ENCODE assay signal across 1 cellular context in the genomic region with DNA sequence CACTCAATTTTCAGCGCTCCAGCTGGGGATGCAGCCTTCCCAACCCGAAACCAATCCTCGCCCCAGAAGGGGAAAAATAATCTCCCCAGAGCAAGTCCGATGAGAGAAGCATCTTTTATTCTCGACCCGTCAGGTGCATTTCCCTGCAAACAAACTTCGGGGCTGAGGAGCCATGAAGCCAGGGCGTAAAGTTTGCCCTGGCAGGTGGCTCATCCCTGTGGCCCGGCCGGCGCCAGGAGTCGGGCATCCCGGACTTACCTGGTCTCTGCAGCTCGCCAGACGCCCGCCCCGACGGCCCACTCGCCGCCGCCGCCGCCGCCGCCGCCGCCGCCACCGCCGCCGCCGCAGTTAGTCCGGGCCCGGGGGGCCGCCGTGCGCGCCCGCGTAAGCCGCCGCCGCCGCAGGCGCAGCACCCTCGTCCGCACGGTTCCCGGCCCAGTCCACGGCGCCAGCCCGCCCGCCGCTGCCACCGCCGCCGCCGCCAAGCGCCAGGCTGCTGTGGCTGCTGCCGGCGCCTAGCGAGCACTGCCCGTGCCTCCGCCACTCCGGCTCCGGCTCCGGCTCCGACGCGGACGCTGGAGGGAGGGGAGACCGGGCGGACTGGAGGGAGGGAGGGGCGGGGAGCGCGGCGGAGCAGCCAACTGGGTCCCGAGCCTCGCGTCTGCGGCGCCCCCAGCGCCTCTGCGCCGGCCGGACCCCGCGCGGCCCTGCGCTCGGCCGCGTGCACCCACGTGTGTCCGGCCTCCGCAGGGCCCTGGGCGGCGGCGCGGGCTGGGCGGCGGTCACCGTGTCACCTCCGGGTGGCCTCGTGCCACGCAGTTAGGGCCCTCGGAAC.
TF ChIP-seq lines count a peak whose summit lies in the region.

A gene (minus strand): TSS at position 527 of the 835 bp plus-strand sequence. CDS start 93,547 bp downstream, outside the sequence.

TF ChIP-seq in HEK293, 187 proteins besides CTCF, POLR2A, EP300 and RAD21 (continued from another document):
- TF ChIP-seq, protein P1, sequence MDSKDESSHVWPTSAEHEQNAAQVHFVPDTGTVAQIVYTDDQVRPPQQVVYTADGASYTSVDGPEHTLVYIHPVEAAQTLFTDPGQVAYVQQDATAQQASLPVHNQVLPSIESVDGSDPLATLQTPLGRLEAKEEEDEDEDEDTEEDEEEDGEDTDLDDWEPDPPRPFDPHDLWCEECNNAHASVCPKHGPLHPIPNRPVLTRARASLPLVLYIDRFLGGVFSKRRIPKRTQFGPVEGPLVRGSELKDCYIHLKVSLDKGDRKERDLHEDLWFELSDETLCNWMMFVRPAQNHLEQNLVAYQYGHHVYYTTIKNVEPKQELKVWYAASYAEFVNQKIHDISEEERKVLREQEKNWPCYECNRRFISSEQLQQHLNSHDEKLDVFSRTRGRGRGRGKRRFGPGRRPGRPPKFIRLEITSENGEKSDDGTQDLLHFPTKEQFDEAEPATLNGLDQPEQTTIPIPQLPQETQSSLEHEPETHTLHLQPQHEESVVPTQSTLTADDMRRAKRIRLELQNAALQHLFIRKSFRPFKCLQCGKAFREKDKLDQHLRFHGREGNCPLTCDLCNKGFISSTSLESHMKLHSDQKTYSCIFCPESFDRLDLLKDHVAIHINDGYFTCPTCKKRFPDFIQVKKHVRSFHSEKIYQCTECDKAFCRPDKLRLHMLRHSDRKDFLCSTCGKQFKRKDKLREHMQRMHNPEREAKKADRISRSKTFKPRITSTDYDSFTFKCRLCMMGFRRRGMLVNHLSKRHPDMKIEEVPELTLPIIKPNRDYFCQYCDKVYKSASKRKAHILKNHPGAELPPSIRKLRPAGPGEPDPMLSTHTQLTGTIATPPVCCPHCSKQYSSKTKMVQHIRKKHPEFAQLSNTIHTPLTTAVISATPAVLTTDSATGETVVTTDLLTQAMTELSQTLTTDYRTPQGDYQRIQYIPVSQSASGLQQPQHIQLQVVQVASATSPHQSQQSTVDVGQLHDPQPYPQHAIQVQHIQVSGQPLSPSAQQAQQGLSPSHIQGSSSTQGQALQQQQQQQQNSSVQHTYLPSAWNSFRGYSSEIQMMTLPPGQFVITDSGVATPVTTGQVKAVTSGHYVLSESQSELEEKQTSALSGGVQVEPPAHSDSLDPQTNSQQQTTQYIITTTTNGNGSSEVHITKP (tag by site-specific recombination; IDR thresholded peaks at IDR 0.05): no peak
- no peak for TF ChIP-seq ZNF768 (tag by site-specific recombination; IDR thresholded peaks at IDR 0.05)
